ENCODE assay signal across 17 cellular contexts in genomic region chr16:15658149-15658548, GRCh38. TPM values are rescaled to one million over a fixed set of nuclear protein-coding genes. Genes with fewer than 3 reads are reported as not detected.
DNase-seq lines count a peak whose midpoint lies in the region; ATAC-seq and TF ChIP-seq lines count a peak whose summit lies in the region.
"Had no signal": no experiment of that assay in that cellular context is flagged by ENCODE, and none has a peak within 500 bp of the region (broad histone marks: within the 10 kb centered on the region; RNA-seq: fewer than 3 reads in every experiment).

No MANE protein-coding gene starts in this region.

- H3K9ac ChIP-seq in BLaER1 treated with 17β-estradiol and CSF1 and Interleukin-3, amounts not matched to agents 10 nM and 100 nM: no peak overlapping the region
- H3K9ac ChIP-seq in DND-41 (ENCODE audit: low read depth, low read length): no peak overlapping the region

- no peak overlapping the region for H3K4me3 Mint-ChIP-seq in activated CD8-positive, alpha-beta T cell treated with anti-CD3 and anti-CD28 coated beads, Interleukin-2, amount 10 ng/mL, durations not matched to agents 7 days and 5 days
- H3K4me3 Mint-ChIP-seq in naive thymus-derived CD8-positive, alpha-beta T cell: peak overlapping the region in 4 of 10 donors; percentile 10 to 66 (median 46)

- no peak overlapping the region for H2AFZ ChIP-seq in DND-41 (ENCODE audit: low read depth, low read length)

- H3K36me3 ChIP-seq in BLaER1 treated with 17β-estradiol and CSF1 and Interleukin-3, amounts not matched to agents 10 nM and 100 nM: peaks cover 58 to 95% (median 85%) of the 10 kb centered on the region in 11 experiments
- peaks cover 39% of the 10 kb centered on the region for H3K36me3 ChIP-seq in DND-41 (ENCODE audit: insufficient read depth, low read length)
- H3K36me3 ChIP-seq: adrenal gland had no signal

- no peak overlapping the region for H3K4me3 ChIP-seq in BLaER1 treated with 17β-estradiol and CSF1 and Interleukin-3, amounts not matched to agents 10 nM and 100 nM
- no peak overlapping the region for H3K4me3 ChIP-seq in DND-41 (ENCODE audit: low read depth in 1 of 2, low read length in 2 of 2)
- H3K4me3 ChIP-seq: adrenal gland had no signal

- H3K36me3 Mint-ChIP-seq in activated CD8-positive, alpha-beta T cell treated with anti-CD3 and anti-CD28 coated beads, Interleukin-2, amount 10 ng/mL, durations not matched to agents 7 days and 5 days (ENCODE audit: low read depth): peaks cover 66% of the 10 kb centered on the region
- H3K36me3 Mint-ChIP-seq in naive thymus-derived CD8-positive, alpha-beta T cell: peaks cover 0 to 55% (median 3%) of the 10 kb centered on the region in 3 donors

- DNase-seq in DND-41 (no peak), NCI-H1092 (lab: John Stamatoyannopoulos, UW) (no peak)
- DNase-seq in activated CD8-positive, alpha-beta T cell treated with anti-CD3 and anti-CD28 coated beads, Interleukin-2, amount 10 ng/mL, durations not matched to agents 7 days and 5 days: no peak
- DNase-seq in naive thymus-derived CD8-positive, alpha-beta T cell: no peak
- DNase-seq: BE2C; cerebellar nuclear complex; EL; HCEC 1CT; KG1; mammary epithelial cell; NCI-H1417 treated with DMSO at 0.1 percent for 48 hours; NCI-H345; stimulated activated CD4-positive, alpha-beta T cell treated with anti-CD3 and anti-CD28 coated beads, Interleukin-4, amount 100 ng/mL, for 4 hours had no signal

- H4K20me1 ChIP-seq in BLaER1 treated with 17β-estradiol and CSF1 and Interleukin-3, amounts not matched to agents 10 nM and 100 nM: peaks cover 76 to 96% (median 95%) of the 10 kb centered on the region in 11 experiments
- H4K20me1 ChIP-seq in DND-41 (ENCODE audit: insufficient read depth, low read length): peaks cover 62% of the 10 kb centered on the region

- no peaks in the 10 kb centered on the region for H3K27me3 Mint-ChIP-seq in activated CD8-positive, alpha-beta T cell treated with anti-CD3 and anti-CD28 coated beads, Interleukin-2, amount 10 ng/mL, durations not matched to agents 7 days and 5 days (ENCODE audit: low read depth)
- no peaks in the 10 kb centered on the region for H3K27me3 Mint-ChIP-seq in naive thymus-derived CD8-positive, alpha-beta T cell

- peaks cover 56% of the 10 kb centered on the region for H3K4me1 Mint-ChIP-seq in activated CD8-positive, alpha-beta T cell treated with anti-CD3 and anti-CD28 coated beads, Interleukin-2, amount 10 ng/mL, durations not matched to agents 7 days and 5 days (ENCODE audit: low read depth)
- H3K4me1 Mint-ChIP-seq in naive thymus-derived CD8-positive, alpha-beta T cell: peaks cover 28 to 83% (median 71%) of the 10 kb centered on the region in 4 donors

- no peaks in the 10 kb centered on the region for H3K27me3 ChIP-seq in BLaER1 treated with 17β-estradiol and CSF1 and Interleukin-3, amounts not matched to agents 10 nM and 100 nM
- no peaks in the 10 kb centered on the region for H3K27me3 ChIP-seq in DND-41 (ENCODE audit: insufficient read depth, low read length, poor library complexity)
- H3K27me3 ChIP-seq: adrenal gland, BE2C had no signal

- H3K27ac Mint-ChIP-seq in activated CD8-positive, alpha-beta T cell treated with anti-CD3 and anti-CD28 coated beads, Interleukin-2, amount 10 ng/mL, durations not matched to agents 7 days and 5 days: peak overlapping the region; percentile 90
- H3K27ac Mint-ChIP-seq in naive thymus-derived CD8-positive, alpha-beta T cell: peak overlapping the region; percentile 81 to 97 (median 94)

- peaks cover 28 to 77% (median 59%) of the 10 kb centered on the region in 10 experiments for H3K4me1 ChIP-seq in BLaER1 treated with 17β-estradiol and CSF1 and Interleukin-3, amounts not matched to agents 10 nM and 100 nM
- peaks cover 15% of the 10 kb centered on the region for H3K4me1 ChIP-seq in DND-41 (ENCODE audit: insufficient read depth, low read length)
- H3K4me1 ChIP-seq: BE2C had no signal

- peaks cover 0 to 4% (median 0%) of the 10 kb centered on the region in 11 experiments; a peak in 1 of 22 replicates for H3K9me3 ChIP-seq in BLaER1 treated with 17β-estradiol and CSF1 and Interleukin-3, amounts not matched to agents 10 nM and 100 nM (replicated peaks in 1 of 11)
- no peaks in the 10 kb centered on the region for H3K9me3 ChIP-seq in DND-41 (ENCODE audit: insufficient read depth, low read length, severe bottlenecking)
- H3K9me3 ChIP-seq: adrenal gland, BE2C had no signal

- no peak for TF ChIP-seq CTCF in DND-41 (IDR thresholded peaks at IDR 0.05; ENCODE audit: borderline replicate concordance, extremely low read depth, low read length, poor library complexity, severe bottlenecking)

- POLR2A ChIA-PET in activated CD8-positive, alpha-beta T cell treated with anti-CD3 and anti-CD28 coated beads, Interleukin-2, amount 10 ng/mL, durations not matched to agents 7 days and 5 days (lab: Charles Lee): interaction anchor here (0.6 to 2.6 kb wide), 5 partner anchors 8 to 247 kb away, joined by 3 to 11 read pairs (median 7); partner anchors contain the start of genes MARF1 and NDE1
- POLR2A ChIA-PET in naive thymus-derived CD8-positive, alpha-beta T cell (lab: Charles Lee): interaction anchor here (1.0 to 5.8 kb wide), 4 partner anchors 13 to 24 kb away, joined by 3 to 59 read pairs (median 20); partner anchors contain the start of gene MARF1

- H3K27ac ChIP-seq in BLaER1 treated with 17β-estradiol and CSF1 and Interleukin-3, amounts not matched to agents 10 nM and 100 nM: peak overlapping the region in 4 of 11 experiments; percentile 0 to 33 (median 18); a peak in 6 of 22 replicates
- no peak overlapping the region; the same call in 1 of the 2 replicates for H3K27ac ChIP-seq in DND-41 (ENCODE audit: low read length)
- H3K27ac ChIP-seq: adrenal gland had no signal

- ATAC-seq in DND-41 (ENCODE audit: insufficient read depth, low read depth) (0 out of 3 replicates have a peak, but pooled peaks have one; percentile 35), SK-N-SH treated with all-trans-retinoic acid at 6 μM for 48 hours (no peak), HG03196 (IDR thresholded peaks at IDR 0.05; ENCODE audit: unreplicated experiment) (no peak)
- no peak for ATAC-seq in activated CD8-positive, alpha-beta T cell treated with anti-CD3 and anti-CD28 coated beads, Interleukin-2, amount 10 ng/mL, durations not matched to agents 7 days and 5 days
- ATAC-seq in naive thymus-derived CD8-positive, alpha-beta T cell: peak in 1 of 2 donors; percentile 25

- no peaks in the 10 kb centered on the region for H3K9me3 Mint-ChIP-seq in activated CD8-positive, alpha-beta T cell treated with anti-CD3 and anti-CD28 coated beads, Interleukin-2, amount 10 ng/mL, durations not matched to agents 7 days and 5 days (ENCODE audit: insufficient read depth)
- no peaks in the 10 kb centered on the region for H3K9me3 Mint-ChIP-seq in naive thymus-derived CD8-positive, alpha-beta T cell

- CTCF ChIA-PET in activated CD8-positive, alpha-beta T cell treated with anti-CD3 and anti-CD28 coated beads, Interleukin-2, amount 10 ng/mL, durations not matched to agents 7 days and 5 days (lab: Charles Lee): interaction anchor here (0.6 to 3.5 kb wide), 4 partner anchors 13 to 46 kb away, joined by 3 to 17 read pairs (median 4); partner anchors contain the start of gene MARF1

- peak overlapping the region in 10 of 11 experiments; percentile 4 to 74 (median 58); a peak in 14 of 22 replicates for H3K4me2 ChIP-seq in BLaER1 treated with 17β-estradiol and CSF1 and Interleukin-3, amounts not matched to agents 10 nM and 100 nM
- no peak overlapping the region for H3K4me2 ChIP-seq in DND-41 (ENCODE audit: insufficient read depth, low read length)

- H3K79me2 ChIP-seq in DND-41 (ENCODE audit: insufficient read depth, low read length): peaks cover 93% of the 10 kb centered on the region

TF ChIP-seq in SK-N-SH treated with all-trans-retinoic acid at 6 μM for 48 hours, 23 proteins besides CTCF, POLR2A, EP300 and RAD21 (continues in another document):
- TF ChIP-seq ZFP30 (CRISPR knock-in tag; IDR thresholded peaks at IDR 0.05) (no peak), BACH2 (CRISPR knock-in tag; IDR thresholded peaks at IDR 0.05; ENCODE audit: borderline replicate concordance) (no peak), CSRNP3 (CRISPR knock-in tag; IDR thresholded peaks at IDR 0.05) (no peak), CREB5 (CRISPR knock-in tag; IDR thresholded peaks at IDR 0.05; ENCODE audit: low read depth) (no peak), TCF4 (CRISPR knock-in tag; IDR thresholded peaks at IDR 0.05; ENCODE audit: borderline replicate concordance) (no peak), ARNTL (CRISPR knock-in tag; IDR thresholded peaks at IDR 0.05; ENCODE audit: borderline replicate concordance, low read depth) (no peak), ESRRG (CRISPR knock-in tag; IDR thresholded peaks at IDR 0.05) (no peak)

RNA-seq across cellular contexts. Expression of gene NDE1, which starts 8.1 kb away (rescaled TPM):
- 100 to 1,000 TPM; 140 to 141 TPM for total RNA-seq in activated CD8-positive, alpha-beta T cell treated with anti-CD3 and anti-CD28 coated beads, Interleukin-2, amount 10 ng/mL, durations not matched to agents 7 days and 5 days
- 100 to 1,000 TPM; 128 to 138 TPM for total RNA-seq in naive thymus-derived CD8-positive, alpha-beta T cell
- polyA plus RNA-seq in naive thymus-derived CD8-positive, alpha-beta T cell: 10 to 100 TPM; 23.5 to 59.1 (median 42.3) TPM

RNA-seq across cellular contexts. Expression of gene MARF1, which starts 15.2 kb away (rescaled TPM):
- 10 to 100 TPM; 62.7 to 64.5 TPM for total RNA-seq in activated CD8-positive, alpha-beta T cell treated with anti-CD3 and anti-CD28 coated beads, Interleukin-2, amount 10 ng/mL, durations not matched to agents 7 days and 5 days
- total RNA-seq in naive thymus-derived CD8-positive, alpha-beta T cell: 100 to 1,000 TPM; 228 to 256 TPM
- polyA plus RNA-seq in naive thymus-derived CD8-positive, alpha-beta T cell: 10 to 100 TPM; 10.9 to 18.2 (median 15.2) TPM
